ENCODE assay signal across 19 cellular contexts in genomic region chr4:53714377-53715140, GRCh38.
DNase-seq lines count a peak whose midpoint lies in the region; ATAC-seq, FAIRE-seq and TF ChIP-seq lines count a peak whose summit lies in the region.
"Had no signal": no experiment of that assay in that cellular context is flagged by ENCODE, and none has a peak within 500 bp of the region (broad histone marks: within the 10 kb centered on the region; RNA-seq: fewer than 3 reads in every experiment).

No MANE protein-coding gene starts in this region.

- FAIRE-seq in GM19239 (lab: Jason Lieb, UNC) = no peak
- FAIRE-seq: kidney had no signal

- POLR2A ChIA-PET in HEK293 (lab: Yijun Ruan, JAX) = no interaction called here

- H3K36me3 ChIP-seq in HEK293 (ENCODE audit: control insufficient read depth in 2 of 2, insufficient read depth in 1 of 2, low read length in 2 of 2) = no peaks in the 10 kb centered on the region
- no peaks in the 10 kb centered on the region for H3K36me3 ChIP-seq in adipocyte (ENCODE audit: control insufficient read depth, insufficient read depth, low read length, severe bottlenecking)
- H3K36me3 ChIP-seq in testis (ENCODE audit: low read depth, missing control alignments) = no peaks in the 10 kb centered on the region
- H3K36me3 ChIP-seq: ascending aorta, heart right ventricle had no signal

- TF ChIP-seq POLR2A in testis (IDR thresholded peaks at IDR 0.05) = no peak

- peak overlapping the region; percentile 76 for H3K9ac ChIP-seq in adipocyte (ENCODE audit: low read length)

- no peak for ATAC-seq in HG02623 (IDR thresholded peaks at IDR 0.05; ENCODE audit: unreplicated experiment)
- ATAC-seq: activated CD4-positive, alpha-beta T cell treated with anti-CD3 and anti-CD28 coated beads for 36 hours; HCT116; heart right ventricle had no signal

- no peak overlapping the region for H3K27ac ChIP-seq in HEK293 (ENCODE audit: extremely low read depth, low read depth, low read length)
- H3K27ac ChIP-seq in testis = no peak overlapping the region

- H3K9me3 ChIP-seq in HEK293 (ENCODE audit: control insufficient read depth, insufficient read depth, low read depth, low read length) (no peaks in the 10 kb centered on the region), adipocyte (ENCODE audit: control insufficient read depth, low read length) (no peaks in the 10 kb centered on the region), testis (no peaks in the 10 kb centered on the region)
- H3K9me3 ChIP-seq: ascending aorta, heart right ventricle had no signal

- H3K27me3 ChIP-seq in adipocyte (replicated peaks; ENCODE audit: control insufficient read depth, insufficient read depth, low read length) = no peaks in the 10 kb centered on the region
- no peaks in the 10 kb centered on the region for H3K27me3 ChIP-seq in testis
- H3K27me3 ChIP-seq: ascending aorta had no signal

- TF ChIP-seq CTCF in HEK293 (tag by site-specific recombination; IDR thresholded peaks at IDR 0.05) (no peak), foreskin fibroblast (IDR thresholded peaks at IDR 0.05; ENCODE audit: low read depth, low read length) (no peak), testis (IDR thresholded peaks at IDR 0.05) (no peak)

- intact Hi-C loops in testis (cut with DNase I; ENCODE audit: low total_unique reads) = no loop called here

- CTCF ChIA-PET in HEK293 (lab: Yijun Ruan, JAX) = interaction anchor here (1.2 kb wide), 1 partner anchor 8 kb away, joined by 6 read pairs; no protein-coding TSS in a partner anchor

- 80 to 82% methylated on average over 6 of the region's 6 CpGs for WGBS in testis, 2 donors

- H3K4me3 ChIP-seq in HEK293 (ENCODE audit: low read depth, low read length) = no peak overlapping the region
- peak overlapping the region; percentile 58 for H3K4me3 ChIP-seq in adipocyte (ENCODE audit: low read length)
- no peak overlapping the region for H3K4me3 ChIP-seq in foreskin fibroblast (ENCODE audit: low read depth in 1 of 2, low read length in 2 of 2)
- H3K4me3 ChIP-seq in testis = no peak overlapping the region
- H3K4me3 ChIP-seq: ascending aorta, coronary artery, heart right ventricle had no signal

- H3K4me1 ChIP-seq in HEK293 (ENCODE audit: control insufficient read depth, insufficient read depth, low read length) (no peaks in the 10 kb centered on the region), adipocyte (ENCODE audit: control insufficient read depth, insufficient read depth, low read length) (peaks cover 52% of the 10 kb centered on the region), testis (no peaks in the 10 kb centered on the region)

- DNase-seq in adipocyte (ENCODE audit: low read depth) = peak; percentile 77
- peak; percentile 64 to 76 for DNase-seq in foreskin fibroblast
- peak; percentile 47 for DNase-seq in stromal cell of bone marrow (ENCODE audit: low read depth)
- DNase-seq in testis = no peak
- DNase-seq in GM19239 (ENCODE audit: insufficient read length, low spot score) = no peak
- DNase-seq in NCI-H345 (lab: John Stamatoyannopoulos, UW) = no peak
- DNase-seq: activated CD4-positive, alpha-beta T cell treated with anti-CD3 and anti-CD28 coated beads for 36 hours; CD4-positive, CD25-positive, alpha-beta regulatory T cell; DMS153; heart right ventricle; kidney; NCI-H1930; stimulated activated CD4-positive, alpha-beta T cell treated with anti-CD3 and anti-CD28 coated beads, Interleukin-15, amount 100 ng/mL, for 24 hours; stimulated activated naive CD4-positive, alpha-beta T cell treated with Interleukin-2 at 50 U/mL for 16 hours had no signal

TF ChIP-seq in HEK293, 187 proteins besides CTCF, POLR2A, EP300 and RAD21:
- no peak for TF ChIP-seq ZNF585B (tag by site-specific recombination; IDR thresholded peaks at IDR 0.05)
- TF ChIP-seq ZSCAN4 (tag by site-specific recombination; IDR thresholded peaks at IDR 0.05) = peak; percentile 25; the same call in 1 of the 2 replicates

Comparison
In these comparisons a context has a peak if more than half of its experiments do, and no peak if none do; other contexts are left out.
1. DNase-seq: peak in adipocyte (single experiment), foreskin fibroblast (2 of 2) and stromal cell of bone marrow (single experiment); none in testis (single experiment), GM19239 (single experiment) and NCI-H345 (single experiment).